Comparison of ENCODE assay signal across 23 cellular contexts in the genomic region with DNA sequence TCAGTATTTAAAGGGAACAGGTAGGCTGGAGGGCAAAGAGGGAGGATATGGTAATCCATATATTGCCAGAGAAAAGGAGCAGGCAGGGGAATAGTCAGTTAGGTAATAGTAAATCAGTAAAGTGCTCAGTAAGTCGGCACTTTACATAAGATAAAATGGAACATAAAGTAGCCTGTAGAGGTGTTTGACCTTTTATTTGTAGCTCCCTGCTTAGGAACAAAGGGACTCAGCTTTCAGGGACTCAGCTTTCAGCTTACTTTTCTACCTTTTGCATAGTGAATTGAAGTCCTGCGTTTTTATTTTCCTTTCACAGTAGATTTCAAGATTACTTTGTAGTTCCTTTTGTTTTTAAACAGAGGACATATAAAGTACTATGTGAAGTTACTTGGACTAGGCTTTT.
"Had no signal": no experiment of that assay in that cellular context is flagged by ENCODE, and none has a peak within 500 bp of the region (broad histone marks: within the 10 kb centered on the region; RNA-seq: fewer than 3 reads in every experiment).

No MANE protein-coding gene starts in this region.

- H3K9me3 ChIP-seq: colonic mucosa, esophagus muscularis mucosa, gastroesophageal sphincter, neutrophil, spleen, testis, tibial nerve had no signal

- H3K4me3 ChIP-seq: colonic mucosa, esophagus muscularis mucosa, gastroesophageal sphincter, lung, spleen, testis, tibial nerve had no signal

- H3K27ac Mint-ChIP-seq: immature natural killer cell; nephron; stimulated activated memory B cell treated with anti-CD40 and anti-IgM and Interleukin-4, amounts not matched to agents 10 μg/mL and 1 μg/mL and 100 μg/mL, for 72 hours; stimulated activated naive CD8-positive, alpha-beta T cell treated with anti-CD3 and anti-CD28 coated beads, Interleukin-15, Interleukin-2, amounts not matched to agents 100 ng/mL and 50 ng/mL, for 24 hours had no signal

- H3K27ac ChIP-seq: colonic mucosa, epithelial cell of prostate, esophagus muscularis mucosa, gastroesophageal sphincter, neutrophil, testis, tibial nerve had no signal

- H3K36me3 Mint-ChIP-seq: immature natural killer cell; stimulated activated memory B cell treated with anti-CD40 and anti-IgM and Interleukin-4, amounts not matched to agents 10 μg/mL and 1 μg/mL and 100 μg/mL, for 72 hours had no signal

- DNase-seq: colonic mucosa; effector CD4-positive, alpha-beta T cell; glutamatergic neuron; immature natural killer cell; left colon; left ventricle myocardium superior; mesenchymal stem cell; midbrain; spleen; stimulated activated CD4-positive, alpha-beta T cell treated with anti-CD3 and anti-CD28 coated beads, Interleukin-15, amount 100 ng/mL, for 24 hours; stimulated activated CD4-positive, alpha-beta T cell treated with anti-CD3 and anti-CD28 coated beads, Interleukin-1b, Interleukin-23, amount 100 ng/mL, for 48 hours; stimulated activated CD4-positive, alpha-beta T cell treated with anti-CD3 and anti-CD28 coated beads, Interleukin-4, amount 100 ng/mL, for 24 hours; testis had no signal

- H3K4me1 Mint-ChIP-seq: immature natural killer cell; nephron; stimulated activated memory B cell treated with anti-CD40 and anti-IgM and Interleukin-4, amounts not matched to agents 10 μg/mL and 1 μg/mL and 100 μg/mL, for 72 hours had no signal

- H3K27me3 Mint-ChIP-seq: stimulated activated naive CD8-positive, alpha-beta T cell treated with anti-CD3 and anti-CD28 coated beads, Interleukin-15, Interleukin-2, amounts not matched to agents 100 ng/mL and 50 ng/mL, for 24 hours had no signal

- H3K9me3 Mint-ChIP-seq: immature natural killer cell; nephron; stimulated activated memory B cell treated with anti-CD40 and anti-IgM and Interleukin-4, amounts not matched to agents 10 μg/mL and 1 μg/mL and 100 μg/mL, for 72 hours; stimulated activated naive CD8-positive, alpha-beta T cell treated with anti-CD3 and anti-CD28 coated beads, Interleukin-15, Interleukin-2, amounts not matched to agents 100 ng/mL and 50 ng/mL, for 24 hours had no signal

- H3K4me3 Mint-ChIP-seq: immature natural killer cell; nephron; stimulated activated memory B cell treated with anti-CD40 and anti-IgM and Interleukin-4, amounts not matched to agents 10 μg/mL and 1 μg/mL and 100 μg/mL, for 72 hours; stimulated activated naive CD8-positive, alpha-beta T cell treated with anti-CD3 and anti-CD28 coated beads, Interleukin-15, Interleukin-2, amounts not matched to agents 100 ng/mL and 50 ng/mL, for 24 hours had no signal

- H3K27me3 ChIP-seq: colonic mucosa, esophagus muscularis mucosa, gastroesophageal sphincter, neutrophil, spleen, testis, tibial nerve had no signal

- H3K4me1 ChIP-seq: colonic mucosa, esophagus muscularis mucosa, gastroesophageal sphincter, testis had no signal

- ATAC-seq: gastroesophageal sphincter; left colon; left ventricle myocardium superior; sciatic nerve; stimulated activated memory B cell treated with anti-CD40 and anti-IgM and Interleukin-4, amounts not matched to agents 10 μg/mL and 1 μg/mL and 100 μg/mL, for 72 hours had no signal

- H3K36me3 ChIP-seq: colonic mucosa, neutrophil had no signal
